ENCODE assay signal across 24 cellular contexts in genomic region chr9:93024646-93024910, GRCh38. TPM values are rescaled to one million over a fixed set of nuclear protein-coding genes. Genes with fewer than 3 reads are reported as not detected.
DNase-seq lines count a peak whose midpoint lies in the region; ATAC-seq and TF ChIP-seq lines count a peak whose summit lies in the region.
"Had no signal": no experiment of that assay in that cellular context is flagged by ENCODE, and none has a peak within 500 bp of the region (broad histone marks: within the 10 kb centered on the region; RNA-seq: fewer than 3 reads in every experiment).

No MANE protein-coding gene starts in this region.

- no peak overlapping the region for H3K4me3 Mint-ChIP-seq in activated CD8-positive, alpha-beta memory T cell treated with anti-CD3 and anti-CD28 coated beads, Interleukin-2, amount 10 ng/mL, durations not matched to agents 7 days and 5 days
- H3K4me3 Mint-ChIP-seq in activated naive CD8-positive, alpha-beta T cell treated with anti-CD3 and anti-CD28 coated beads, Interleukin-2, amount 10 ng/mL, durations not matched to agents 7 days and 5 days = peak overlapping the region; percentile 15

- H3K9me3 ChIP-seq in DND-41 (ENCODE audit: insufficient read depth, low read length, severe bottlenecking) (no peaks in the 10 kb centered on the region), osteoblast (ENCODE audit: low read depth, low read length) (no peaks in the 10 kb centered on the region)
- H3K9me3 ChIP-seq: vagina had no signal

- H3K27ac ChIP-seq in DND-41 (ENCODE audit: low read length) (peak overlapping the region; percentile 39), osteoblast (ENCODE audit: low read depth, low read length) (no peak overlapping the region)
- H3K27ac ChIP-seq: C4-2B, cardiac muscle cell, hepatocyte, vagina had no signal

- no peak overlapping the region for H3K9ac ChIP-seq in DND-41 (ENCODE audit: low read depth, low read length)

- peaks cover 76% of the 10 kb centered on the region for H3K36me3 ChIP-seq in DND-41 (ENCODE audit: insufficient read depth, low read length)
- no peaks in the 10 kb centered on the region for H3K36me3 ChIP-seq in osteoblast (ENCODE audit: insufficient read depth, low read length)
- H3K36me3 ChIP-seq: cardiac muscle cell had no signal

- H3K4me2 ChIP-seq in DND-41 (ENCODE audit: insufficient read depth, low read length) (no peak overlapping the region), osteoblast (ENCODE audit: insufficient read depth, low read length) (no peak overlapping the region)
- H3K4me2 ChIP-seq: hepatocyte had no signal

- no peak for ATAC-seq in activated CD8-positive, alpha-beta memory T cell treated with anti-CD3 and anti-CD28 coated beads, Interleukin-2, amount 10 ng/mL, durations not matched to agents 7 days and 5 days
- ATAC-seq in DND-41 (ENCODE audit: insufficient read depth, low read depth) (no peak), HG03196 (IDR thresholded peaks at IDR 0.05; ENCODE audit: unreplicated experiment) (no peak)
- ATAC-seq in activated naive CD8-positive, alpha-beta T cell treated with anti-CD3 and anti-CD28 coated beads, Interleukin-2, amount 10 ng/mL, durations not matched to agents 7 days and 5 days (ENCODE audit: low read depth) = no peak

- DNase-seq in activated CD8-positive, alpha-beta memory T cell treated with anti-CD3 and anti-CD28 coated beads, Interleukin-2, amount 10 ng/mL, durations not matched to agents 7 days and 5 days = no peak
- DNase-seq in activated CD8-positive, alpha-beta memory T cell treated with anti-CD3 and anti-CD28 coated beads, Interleukin-2, amount 50 U/mL, for 48 hours = no peak
- DNase-seq in DND-41 (no peak), osteoblast (ENCODE audit: insufficient read length, low spot score, missing footprints) (peak; percentile 38), ureter (ENCODE audit: low spot score) (no peak), NCI-H1048 (lab: John Stamatoyannopoulos, UW) (no peak)
- no peak for DNase-seq in activated naive CD8-positive, alpha-beta T cell treated with anti-CD3 and anti-CD28 coated beads, Interleukin-2, amount 10 ng/mL, durations not matched to agents 7 days and 5 days
- DNase-seq: activated CD4-positive, CD25-positive, alpha-beta regulatory T cell treated with anti-CD3 and anti-CD28 coated beads, Interleukin-2, amount 50 U/mL, for 72 hours; amygdala; DMS53; foreskin melanocyte; KBM-7; NCI-H187; NCI-H2227 treated with DMSO at 0.1 percent for 48 hours; NCI-H748 treated with DMSO at 0.1 percent for 48 hours; nucleus accumbens; stimulated activated CD4-positive, alpha-beta T cell treated with anti-CD3 and anti-CD28 coated beads, Interleukin-4, amount 100 ng/mL, for 24 hours had no signal

- H3K36me3 Mint-ChIP-seq in activated CD8-positive, alpha-beta memory T cell treated with anti-CD3 and anti-CD28 coated beads, Interleukin-2, amount 10 ng/mL, durations not matched to agents 7 days and 5 days = peaks cover 37% of the 10 kb centered on the region
- H3K36me3 Mint-ChIP-seq in activated naive CD8-positive, alpha-beta T cell treated with anti-CD3 and anti-CD28 coated beads, Interleukin-2, amount 10 ng/mL, durations not matched to agents 7 days and 5 days = peaks cover 22% of the 10 kb centered on the region

- TF ChIP-seq CTCF in DND-41 (IDR thresholded peaks at IDR 0.05; ENCODE audit: borderline replicate concordance, extremely low read depth, low read length, poor library complexity, severe bottlenecking) (no peak), osteoblast (IDR thresholded peaks at IDR 0.05; ENCODE audit: extremely low read depth, low read depth, low read length) (no peak)

- no peaks in the 10 kb centered on the region for H3K27me3 Mint-ChIP-seq in activated CD8-positive, alpha-beta memory T cell treated with anti-CD3 and anti-CD28 coated beads, Interleukin-2, amount 10 ng/mL, durations not matched to agents 7 days and 5 days
- H3K27me3 Mint-ChIP-seq in activated naive CD8-positive, alpha-beta T cell treated with anti-CD3 and anti-CD28 coated beads, Interleukin-2, amount 10 ng/mL, durations not matched to agents 7 days and 5 days = no peaks in the 10 kb centered on the region

- POLR2A ChIA-PET in activated naive CD8-positive, alpha-beta T cell treated with anti-CD3 and anti-CD28 coated beads, Interleukin-2, amount 10 ng/mL, durations not matched to agents 7 days and 5 days (lab: Charles Lee) = interaction anchor here (1.0 to 2.2 kb wide), 8 partner anchors 11 to 71 kb away, joined by 3 to 16 read pairs (median 6); no protein-coding TSS in a partner anchor

- H2AFZ ChIP-seq in DND-41 (ENCODE audit: low read depth, low read length) (no peak overlapping the region), osteoblast (ENCODE audit: low read length) (no peak overlapping the region)
- H2AFZ ChIP-seq: hepatocyte had no signal

- H3K27me3 ChIP-seq in DND-41 (ENCODE audit: insufficient read depth, low read length, poor library complexity) (no peaks in the 10 kb centered on the region), osteoblast (ENCODE audit: insufficient read depth, low read length) (peaks cover under 1% of the 10 kb centered on the region)
- H3K27me3 ChIP-seq: cardiac muscle cell, hepatocyte, vagina had no signal

- H3K79me2 ChIP-seq in DND-41 (ENCODE audit: insufficient read depth, low read length) (no peaks in the 10 kb centered on the region), osteoblast (ENCODE audit: insufficient read depth, low read length) (no peaks in the 10 kb centered on the region)
- H3K79me2 ChIP-seq: hepatocyte had no signal

- H3K9me3 Mint-ChIP-seq in activated CD8-positive, alpha-beta memory T cell treated with anti-CD3 and anti-CD28 coated beads, Interleukin-2, amount 10 ng/mL, durations not matched to agents 7 days and 5 days (ENCODE audit: low read depth) = no peaks in the 10 kb centered on the region
- H3K9me3 Mint-ChIP-seq in activated naive CD8-positive, alpha-beta T cell treated with anti-CD3 and anti-CD28 coated beads, Interleukin-2, amount 10 ng/mL, durations not matched to agents 7 days and 5 days = no peaks in the 10 kb centered on the region

- H3K27ac Mint-ChIP-seq in activated CD8-positive, alpha-beta memory T cell treated with anti-CD3 and anti-CD28 coated beads, Interleukin-2, amount 10 ng/mL, durations not matched to agents 7 days and 5 days = peak overlapping the region; percentile 91
- H3K27ac Mint-ChIP-seq in activated naive CD8-positive, alpha-beta T cell treated with anti-CD3 and anti-CD28 coated beads, Interleukin-2, amount 10 ng/mL, durations not matched to agents 7 days and 5 days = peak overlapping the region; percentile 81

- H3K4me1 ChIP-seq in DND-41 (ENCODE audit: insufficient read depth, low read length) = peaks cover 48% of the 10 kb centered on the region
- H3K4me1 ChIP-seq in osteoblast (ENCODE audit: insufficient read depth, low read length) = no peaks in the 10 kb centered on the region
- H3K4me1 ChIP-seq: vagina had no signal

- H3K4me3 ChIP-seq in DND-41 (ENCODE audit: low read depth in 1 of 2, low read length in 2 of 2) (no peak overlapping the region), osteoblast (ENCODE audit: insufficient read depth, low read length) (no peak overlapping the region)
- H3K4me3 ChIP-seq: cardiac muscle cell, hepatocyte, vagina had no signal

- peaks cover 65% of the 10 kb centered on the region for H3K4me1 Mint-ChIP-seq in activated CD8-positive, alpha-beta memory T cell treated with anti-CD3 and anti-CD28 coated beads, Interleukin-2, amount 10 ng/mL, durations not matched to agents 7 days and 5 days
- H3K4me1 Mint-ChIP-seq in activated naive CD8-positive, alpha-beta T cell treated with anti-CD3 and anti-CD28 coated beads, Interleukin-2, amount 10 ng/mL, durations not matched to agents 7 days and 5 days = peaks cover 48% of the 10 kb centered on the region

- H4K20me1 ChIP-seq in DND-41 (ENCODE audit: insufficient read depth, low read length) (0 out of 2 replicates have a peak, but pooled peaks cover 7% of the 10 kb centered on the region), osteoblast (ENCODE audit: insufficient read depth, low read length) (no peaks in the 10 kb centered on the region)

- CTCF ChIA-PET in activated CD8-positive, alpha-beta memory T cell treated with anti-CD3 and anti-CD28 coated beads, Interleukin-2, amount 10 ng/mL, durations not matched to agents 7 days and 5 days (lab: Charles Lee) = interaction anchor here (0.9 to 3.6 kb wide), 6 partner anchors 21 to 84 kb away, joined by 3 to 21 read pairs (median 4); no protein-coding TSS in a partner anchor

RNA-seq across cellular contexts. Expression of gene SUSD3, which starts 33.9 kb away (rescaled TPM):
- total RNA-seq in activated CD8-positive, alpha-beta memory T cell treated with anti-CD3 and anti-CD28 coated beads, Interleukin-2, amount 10 ng/mL, durations not matched to agents 7 days and 5 days = 10 to 100 TPM; 40.1 to 67.3 TPM
- total RNA-seq in activated naive CD8-positive, alpha-beta T cell treated with anti-CD3 and anti-CD28 coated beads, Interleukin-2, amount 10 ng/mL, durations not matched to agents 7 days and 5 days = 10 to 100 TPM; 68.0 to 70.4 TPM
- total RNA-seq in osteoblast = 0.36 and 0.88 TPM in 2 replicates
- 3.0 TPM for total RNA-seq in ureter
- total RNA-seq: A673, cardiac muscle cell, H4 had no signal

Comparison
In these comparisons a context has a peak if more than half of its experiments do, and no peak if none do; other contexts are left out.
1. RNA of gene SUSD3, which starts 33.9 kb away (total RNA-seq): 68.0 to 70.4 TPM in activated naive CD8-positive, alpha-beta T cell treated with anti-CD3 and anti-CD28 coated beads, Interleukin-2, amount 10 ng/mL, durations not matched to agents 7 days and 5 days and 40.1 to 67.3 TPM in activated CD8-positive, alpha-beta memory T cell treated with anti-CD3 and anti-CD28 coated beads, Interleukin-2, amount 10 ng/mL, durations not matched to agents 7 days and 5 days; 3.0 TPM in ureter (single experiment) and 0.36 to 0.88 TPM in osteoblast; every median in the first group is over 10 times any median in the second.